Comparison of ENCODE assay signal across 16 cellular contexts in genomic region chr3:39848365-39848764, GRCh38. TPM values are rescaled to one million over a fixed set of nuclear protein-coding genes. Genes with fewer than 3 reads are reported as not detected.
DNase-seq lines count a peak whose midpoint lies in the region; FAIRE-seq and TF ChIP-seq lines count a peak whose summit lies in the region.
"Had no signal": no experiment of that assay in that cellular context is flagged by ENCODE, and none has a peak within 500 bp of the region (broad histone marks: within the 10 kb centered on the region; RNA-seq: fewer than 3 reads in every experiment).

No MANE protein-coding gene starts in this region.

- in situ Hi-C loops in ACHN (cut with HindIII; ENCODE audit: low pct_ligation_motif_present, low pct_unique_long_range_greater_than_20kb, low sequenced_read_pairs): no loop called here
- in situ Hi-C loops in G401 (cut with HindIII; ENCODE audit: low sequenced_read_pairs): no loop called here

- FAIRE-seq in HTR-8/SVneo (lab: Jason Lieb, UNC): no peak
- FAIRE-seq: A204.1, G401.6, GM12891 had no signal

- H3K4me3 ChIP-seq in epithelial cell of esophagus (ENCODE audit: low read length): no peak overlapping the region

- TF ChIP-seq CTCF in epithelial cell of esophagus (IDR thresholded peaks at IDR 0.05; ENCODE audit: insufficient read depth, low read depth, low read length, missing control alignments): no peak

- DNase-seq in OCI-M1 (lab: John Stamatoyannopoulos, UW): peak; percentile 41
- DNase-seq in epithelial cell of esophagus (ENCODE audit: low read depth): peak; percentile 2
- DNase-seq in foreskin melanocyte: peak; percentile 10
- DNase-seq in ACHN: no peak
- no peak for DNase-seq in HTR-8/SVneo (ENCODE audit: insufficient read length, low spot score)
- no peak for DNase-seq in NCI-H345 treated with DMSO at 0.1 percent for 48 hours (lab: John Stamatoyannopoulos, UW; ENCODE audit: unreplicated experiment)
- DNase-seq in G401 (ENCODE audit: low spot score): no peak
- DNase-seq: BE2C; CD4-positive, alpha-beta memory T cell; DMS79; HCEC 1CT; HFFc6 had no signal

RNA-seq across cellular contexts. Expression of gene MYRIP, which starts 39.0 kb away (rescaled TPM):
- not detected in 2 replicates for total RNA-seq in G401 (2014; rRNA removed; shearing (Covaris generic))
- total RNA-seq: CD4-positive, alpha-beta memory T cell; H4 had no signal

Comparison
In these comparisons a context has a peak if more than half of its experiments do, and no peak if none do; other contexts are left out.
1. DNase-seq: peak in OCI-M1 (single experiment), epithelial cell of esophagus (single experiment) and foreskin melanocyte (single experiment); none in ACHN (single experiment), HTR-8/SVneo (single experiment), NCI-H345 treated with DMSO at 0.1 percent for 48 hours (single experiment) and G401 (single experiment).